ENCODE assay signal across 22 cellular contexts in the genomic region with DNA sequence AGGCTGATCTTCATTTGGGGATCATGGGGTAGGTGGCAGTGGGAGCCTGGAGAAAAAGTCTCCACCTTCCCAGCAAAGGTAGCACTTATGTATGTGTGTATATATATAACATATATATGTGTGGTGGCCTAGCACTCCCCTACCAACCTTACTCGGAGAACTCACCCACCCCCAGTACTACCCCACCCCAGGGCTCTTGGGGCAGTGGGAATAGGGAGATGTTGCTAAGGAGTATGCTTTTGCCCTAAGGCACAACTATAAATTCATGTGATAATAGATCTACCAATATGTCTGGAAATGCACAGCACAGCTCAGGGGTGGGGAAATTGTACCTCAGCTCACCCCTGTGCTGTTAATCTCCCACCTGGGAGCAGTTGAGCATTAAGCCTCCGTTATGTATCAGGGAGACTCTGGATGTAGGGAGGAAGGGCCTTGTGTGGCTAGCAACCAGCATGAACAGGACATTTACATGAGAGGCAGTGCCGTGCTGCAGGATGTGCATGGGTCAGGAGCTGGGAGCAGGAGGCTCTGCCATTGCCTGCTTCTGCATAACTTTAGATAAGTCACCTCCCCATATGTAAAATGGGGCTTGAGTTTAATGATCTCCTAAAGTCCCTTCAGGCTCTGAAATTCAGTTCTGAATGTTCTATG. TPM values are rescaled to one million over a fixed set of nuclear protein-coding genes. Genes with fewer than 3 reads are reported as not detected.
"Had no signal": no experiment of that assay in that cellular context is flagged by ENCODE, and none has a peak within 500 bp of the region (broad histone marks: within the 10 kb centered on the region; RNA-seq: fewer than 3 reads in every experiment).

No MANE protein-coding gene starts in this region.

- H3K9me3 ChIP-seq: lower lobe of right lung, tibial nerve had no signal

- H3K4me1 ChIP-seq: gastroesophageal sphincter, lower lobe of right lung, tibial nerve, uterus had no signal

- H3K27me3 ChIP-seq: brain microvascular endothelial cell, dorsolateral prefrontal cortex, tibial nerve, uterus had no signal

- DNase-seq: activated CD4-positive, alpha-beta T cell treated with anti-CD3 and anti-CD28 coated beads, Interleukin-2, amount 10 ng/mL, durations not matched to agents 24 days and 14 days; activated CD8-positive, alpha-beta T cell treated with anti-CD3 and anti-CD28 coated beads for 36 hours; activated naive CD4-positive, alpha-beta T cell treated with anti-CD3 and anti-CD28 coated beads for 36 hours; activated naive CD8-positive, alpha-beta T cell treated with anti-CD3 and anti-CD28 coated beads, Interleukin-2, amount 50 U/mL, for 24 hours; activated T-cell treated with anti-CD3 and anti-CD28 coated beads, Interleukin-2, amount 50 U/mL, for 1 hour; aorta; brain microvascular endothelial cell; central memory CD4-positive, alpha-beta T cell; dorsolateral prefrontal cortex; left colon; lower lobe of right lung; midbrain; nephron progenitor cell; posterior cingulate gyrus; stimulated activated CD4-positive, alpha-beta T cell treated with anti-CD3 and anti-CD28 coated beads, Interleukin-2, amount 100 ng/mL, for 24 hours; uterus had no signal

- FAIRE-seq: colon, islet of Langerhans had no signal

- ATAC-seq: activated CD8-positive, alpha-beta T cell treated with anti-CD3 and anti-CD28 coated beads for 36 hours; activated naive CD8-positive, alpha-beta T cell treated with anti-CD3 and anti-CD28 coated beads, Interleukin-2, amount 50 U/mL, for 24 hours; gastroesophageal sphincter; lower lobe of right lung had no signal

- H3K27ac ChIP-seq: brain microvascular endothelial cell, dorsolateral prefrontal cortex, gastroesophageal sphincter, lower lobe of right lung, tibial nerve, uterus had no signal

- H3K36me3 ChIP-seq: gastroesophageal sphincter, lower lobe of right lung, uterus had no signal

- H3K4me3 ChIP-seq: dorsolateral prefrontal cortex, gastroesophageal sphincter, lower lobe of right lung, tibial nerve, uterus had no signal

RNA-seq across cellular contexts. Expression of a gene that starts 57.3 kb away (rescaled TPM):
- total RNA-seq: activated CD8-positive, alpha-beta T cell treated with anti-CD3 and anti-CD28 coated beads for 36 hours; activated naive CD4-positive, alpha-beta T cell treated with anti-CD3 and anti-CD28 coated beads for 36 hours; activated T-helper 2 cell treated with anti-CD3 and anti-CD28 coated beads, Interferon-gamma antibody, Interleukin-2, Interleukin-4, amounts not matched to agents 10 μg/mL and 5 μg/mL and 100 μg/mL, durations not matched to agents 14 hours and 24 hours and 36 hours; epithelial cell of proximal tubule; gastroesophageal sphincter; left colon; lower lobe of right lung; tibial nerve; uterus had no signal
- polyA plus RNA-seq: aorta had no signal
